ENCODE assay signal across 1 cellular context in the genomic region with DNA sequence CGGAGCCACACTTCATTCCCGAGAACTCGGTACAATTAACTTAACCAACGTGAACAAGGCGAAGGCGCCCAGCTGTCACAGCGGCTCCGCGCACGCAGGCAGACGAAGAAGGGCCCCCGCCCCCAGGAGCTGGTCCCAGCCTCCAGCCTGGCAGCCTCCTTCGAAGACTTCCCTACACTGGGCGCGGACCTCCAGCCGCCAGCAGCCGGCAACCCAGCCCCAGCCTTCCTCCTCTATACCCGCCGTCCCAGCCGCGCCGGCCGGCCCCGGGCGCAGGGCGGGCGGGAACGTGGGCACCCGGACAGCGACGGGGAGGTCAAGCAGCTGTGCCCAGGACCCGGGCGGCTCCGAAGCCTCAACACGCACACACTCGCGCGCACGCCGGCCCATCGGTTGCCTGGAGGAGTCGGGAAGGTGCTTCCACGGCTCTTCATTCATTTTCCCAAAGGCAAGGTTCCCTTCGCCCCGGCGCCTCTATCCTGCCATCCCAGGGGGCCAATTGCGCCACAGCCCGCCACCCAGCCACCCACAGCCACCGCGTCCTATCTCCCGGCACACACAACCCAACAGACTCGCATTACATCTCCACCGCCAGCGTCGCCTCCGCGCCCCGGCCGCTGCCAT.
TF ChIP-seq lines count a peak whose summit lies in the region.

No MANE protein-coding gene starts in this region.

TF ChIP-seq in H1, 55 proteins besides CTCF, POLR2A, EP300 and RAD21:
- TF ChIP-seq, protein P1, sequence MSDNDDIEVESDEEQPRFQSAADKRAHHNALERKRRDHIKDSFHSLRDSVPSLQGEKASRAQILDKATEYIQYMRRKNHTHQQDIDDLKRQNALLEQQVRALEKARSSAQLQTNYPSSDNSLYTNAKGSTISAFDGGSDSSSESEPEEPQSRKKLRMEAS (IDR thresholded peaks at IDR 0.05): peak; percentile 45
- TF ChIP-seq CEBPB (IDR thresholded peaks at IDR 0.05; ENCODE audit: low read depth, low read length): peak; percentile 44
- no peak for TF ChIP-seq HDAC6 (IDR thresholded peaks at IDR 0.05; ENCODE audit: low read depth, low read length)
- TF ChIP-seq CBX8 (IDR thresholded peaks at IDR 0.05; ENCODE audit: borderline replicate concordance, low read depth, low read length): no peak
- TF ChIP-seq, protein P2, sequence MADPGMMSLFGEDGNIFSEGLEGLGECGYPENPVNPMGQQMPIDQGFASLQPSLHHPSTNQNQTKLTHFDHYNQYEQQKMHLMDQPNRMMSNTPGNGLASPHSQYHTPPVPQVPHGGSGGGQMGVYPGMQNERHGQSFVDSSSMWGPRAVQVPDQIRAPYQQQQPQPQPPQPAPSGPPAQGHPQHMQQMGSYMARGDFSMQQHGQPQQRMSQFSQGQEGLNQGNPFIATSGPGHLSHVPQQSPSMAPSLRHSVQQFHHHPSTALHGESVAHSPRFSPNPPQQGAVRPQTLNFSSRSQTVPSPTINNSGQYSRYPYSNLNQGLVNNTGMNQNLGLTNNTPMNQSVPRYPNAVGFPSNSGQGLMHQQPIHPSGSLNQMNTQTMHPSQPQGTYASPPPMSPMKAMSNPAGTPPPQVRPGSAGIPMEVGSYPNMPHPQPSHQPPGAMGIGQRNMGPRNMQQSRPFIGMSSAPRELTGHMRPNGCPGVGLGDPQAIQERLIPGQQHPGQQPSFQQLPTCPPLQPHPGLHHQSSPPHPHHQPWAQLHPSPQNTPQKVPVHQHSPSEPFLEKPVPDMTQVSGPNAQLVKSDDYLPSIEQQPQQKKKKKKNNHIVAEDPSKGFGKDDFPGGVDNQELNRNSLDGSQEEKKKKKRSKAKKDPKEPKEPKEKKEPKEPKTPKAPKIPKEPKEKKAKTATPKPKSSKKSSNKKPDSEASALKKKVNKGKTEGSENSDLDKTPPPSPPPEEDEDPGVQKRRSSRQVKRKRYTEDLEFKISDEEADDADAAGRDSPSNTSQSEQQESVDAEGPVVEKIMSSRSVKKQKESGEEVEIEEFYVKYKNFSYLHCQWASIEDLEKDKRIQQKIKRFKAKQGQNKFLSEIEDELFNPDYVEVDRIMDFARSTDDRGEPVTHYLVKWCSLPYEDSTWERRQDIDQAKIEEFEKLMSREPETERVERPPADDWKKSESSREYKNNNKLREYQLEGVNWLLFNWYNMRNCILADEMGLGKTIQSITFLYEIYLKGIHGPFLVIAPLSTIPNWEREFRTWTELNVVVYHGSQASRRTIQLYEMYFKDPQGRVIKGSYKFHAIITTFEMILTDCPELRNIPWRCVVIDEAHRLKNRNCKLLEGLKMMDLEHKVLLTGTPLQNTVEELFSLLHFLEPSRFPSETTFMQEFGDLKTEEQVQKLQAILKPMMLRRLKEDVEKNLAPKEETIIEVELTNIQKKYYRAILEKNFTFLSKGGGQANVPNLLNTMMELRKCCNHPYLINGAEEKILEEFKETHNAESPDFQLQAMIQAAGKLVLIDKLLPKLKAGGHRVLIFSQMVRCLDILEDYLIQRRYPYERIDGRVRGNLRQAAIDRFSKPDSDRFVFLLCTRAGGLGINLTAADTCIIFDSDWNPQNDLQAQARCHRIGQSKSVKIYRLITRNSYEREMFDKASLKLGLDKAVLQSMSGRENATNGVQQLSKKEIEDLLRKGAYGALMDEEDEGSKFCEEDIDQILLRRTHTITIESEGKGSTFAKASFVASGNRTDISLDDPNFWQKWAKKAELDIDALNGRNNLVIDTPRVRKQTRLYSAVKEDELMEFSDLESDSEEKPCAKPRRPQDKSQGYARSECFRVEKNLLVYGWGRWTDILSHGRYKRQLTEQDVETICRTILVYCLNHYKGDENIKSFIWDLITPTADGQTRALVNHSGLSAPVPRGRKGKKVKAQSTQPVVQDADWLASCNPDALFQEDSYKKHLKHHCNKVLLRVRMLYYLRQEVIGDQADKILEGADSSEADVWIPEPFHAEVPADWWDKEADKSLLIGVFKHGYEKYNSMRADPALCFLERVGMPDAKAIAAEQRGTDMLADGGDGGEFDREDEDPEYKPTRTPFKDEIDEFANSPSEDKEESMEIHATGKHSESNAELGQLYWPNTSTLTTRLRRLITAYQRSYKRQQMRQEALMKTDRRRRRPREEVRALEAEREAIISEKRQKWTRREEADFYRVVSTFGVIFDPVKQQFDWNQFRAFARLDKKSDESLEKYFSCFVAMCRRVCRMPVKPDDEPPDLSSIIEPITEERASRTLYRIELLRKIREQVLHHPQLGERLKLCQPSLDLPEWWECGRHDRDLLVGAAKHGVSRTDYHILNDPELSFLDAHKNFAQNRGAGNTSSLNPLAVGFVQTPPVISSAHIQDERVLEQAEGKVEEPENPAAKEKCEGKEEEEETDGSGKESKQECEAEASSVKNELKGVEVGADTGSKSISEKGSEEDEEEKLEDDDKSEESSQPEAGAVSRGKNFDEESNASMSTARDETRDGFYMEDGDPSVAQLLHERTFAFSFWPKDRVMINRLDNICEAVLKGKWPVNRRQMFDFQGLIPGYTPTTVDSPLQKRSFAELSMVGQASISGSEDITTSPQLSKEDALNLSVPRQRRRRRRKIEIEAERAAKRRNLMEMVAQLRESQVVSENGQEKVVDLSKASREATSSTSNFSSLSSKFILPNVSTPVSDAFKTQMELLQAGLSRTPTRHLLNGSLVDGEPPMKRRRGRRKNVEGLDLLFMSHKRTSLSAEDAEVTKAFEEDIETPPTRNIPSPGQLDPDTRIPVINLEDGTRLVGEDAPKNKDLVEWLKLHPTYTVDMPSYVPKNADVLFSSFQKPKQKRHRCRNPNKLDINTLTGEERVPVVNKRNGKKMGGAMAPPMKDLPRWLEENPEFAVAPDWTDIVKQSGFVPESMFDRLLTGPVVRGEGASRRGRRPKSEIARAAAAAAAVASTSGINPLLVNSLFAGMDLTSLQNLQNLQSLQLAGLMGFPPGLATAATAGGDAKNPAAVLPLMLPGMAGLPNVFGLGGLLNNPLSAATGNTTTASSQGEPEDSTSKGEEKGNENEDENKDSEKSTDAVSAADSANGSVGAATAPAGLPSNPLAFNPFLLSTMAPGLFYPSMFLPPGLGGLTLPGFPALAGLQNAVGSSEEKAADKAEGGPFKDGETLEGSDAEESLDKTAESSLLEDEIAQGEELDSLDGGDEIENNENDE (IDR thresholded peaks at IDR 0.05; ENCODE audit: insufficient replicate concordance, low read length): no peak
- 0 out of 2 replicates have a peak, but pooled peaks have one; percentile 19 for TF ChIP-seq GABPA (IDR thresholded peaks at IDR 0.05; ENCODE audit: borderline replicate concordance, insufficient read depth, low read length)
- TF ChIP-seq BRCA1 (IDR thresholded peaks at IDR 0.05; ENCODE audit: low read depth, low read length): no peak
- TF ChIP-seq, protein P3, sequence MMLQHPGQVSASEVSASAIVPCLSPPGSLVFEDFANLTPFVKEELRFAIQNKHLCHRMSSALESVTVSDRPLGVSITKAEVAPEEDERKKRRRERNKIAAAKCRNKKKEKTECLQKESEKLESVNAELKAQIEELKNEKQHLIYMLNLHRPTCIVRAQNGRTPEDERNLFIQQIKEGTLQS (IDR thresholded peaks at IDR 0.05; ENCODE audit: insufficient read depth, low read depth, low read length): no peak
- TF ChIP-seq, protein P4, sequence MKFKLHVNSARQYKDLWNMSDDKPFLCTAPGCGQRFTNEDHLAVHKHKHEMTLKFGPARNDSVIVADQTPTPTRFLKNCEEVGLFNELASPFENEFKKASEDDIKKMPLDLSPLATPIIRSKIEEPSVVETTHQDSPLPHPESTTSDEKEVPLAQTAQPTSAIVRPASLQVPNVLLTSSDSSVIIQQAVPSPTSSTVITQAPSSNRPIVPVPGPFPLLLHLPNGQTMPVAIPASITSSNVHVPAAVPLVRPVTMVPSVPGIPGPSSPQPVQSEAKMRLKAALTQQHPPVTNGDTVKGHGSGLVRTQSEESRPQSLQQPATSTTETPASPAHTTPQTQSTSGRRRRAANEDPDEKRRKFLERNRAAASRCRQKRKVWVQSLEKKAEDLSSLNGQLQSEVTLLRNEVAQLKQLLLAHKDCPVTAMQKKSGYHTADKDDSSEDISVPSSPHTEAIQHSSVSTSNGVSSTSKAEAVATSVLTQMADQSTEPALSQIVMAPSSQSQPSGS (IDR thresholded peaks at IDR 0.05; ENCODE audit: low read length): no peak
- no peak for TF ChIP-seq TAF1 (IDR thresholded peaks at IDR 0.05; ENCODE audit: low read depth, low read length)
- no peak for TF ChIP-seq SIX5 (IDR thresholded peaks at IDR 0.05; ENCODE audit: low read depth, low read length)
- peak; percentile 49; the same call in 1 of the 2 replicates for TF ChIP-seq SUZ12 (IDR thresholded peaks at IDR 0.05; ENCODE audit: low read length)
- TF ChIP-seq TBP (IDR thresholded peaks at IDR 0.05; ENCODE audit: low read depth, low read length): no peak
- TF ChIP-seq FOSL1 (IDR thresholded peaks at IDR 0.05; ENCODE audit: insufficient read depth, low read depth, low read length): no peak
- TF ChIP-seq KDM5A (IDR thresholded peaks at IDR 0.05; ENCODE audit: low read length): no peak
- TF ChIP-seq KDM1A (IDR thresholded peaks at IDR 0.05; ENCODE audit: borderline replicate concordance, low read length): no peak
- no peak for TF ChIP-seq SP1 (IDR thresholded peaks at IDR 0.05; ENCODE audit: low read depth, low read length)
- no peak for TF ChIP-seq BCL11A (IDR thresholded peaks at IDR 0.05; ENCODE audit: low read depth in 2 of 2, low read length in 2 of 2)
- TF ChIP-seq KDM4A (IDR thresholded peaks at IDR 0.05; ENCODE audit: low read depth, low read length, severe bottlenecking): peak; percentile 1
- TF ChIP-seq POLR2AphosphoS5 (IDR thresholded peaks at IDR 0.05; ENCODE audit: low read depth, low read length): no peak
- TF ChIP-seq TAF7 (optimal IDR thresholded peaks at IDR 0.05; ENCODE audit: borderline replicate concordance, low read depth, low read length): no peak
- no peak for TF ChIP-seq CHD1 (IDR thresholded peaks at IDR 0.05; ENCODE audit: low read depth, low read length)
- no peak for TF ChIP-seq SAP30 (IDR thresholded peaks at IDR 0.05; ENCODE audit: insufficient read depth, insufficient replicate concordance, low read length)
- no peak for TF ChIP-seq BACH1 (IDR thresholded peaks at IDR 0.05; ENCODE audit: low read length)
- no peak for TF ChIP-seq HDAC2 (IDR thresholded peaks at IDR 0.05; ENCODE audit: borderline replicate concordance in 1 of 2, low read depth in 2 of 2, low read length in 2 of 2)
- no peak for TF ChIP-seq TCF12 (IDR thresholded peaks at IDR 0.05; ENCODE audit: low read depth, low read length)
- no peak for TF ChIP-seq CHD2 (IDR thresholded peaks at IDR 0.05; ENCODE audit: low read length)
- TF ChIP-seq ZNF274 (IDR thresholded peaks at IDR 0.05; ENCODE audit: borderline replicate concordance, extremely low read depth, low read length): no peak
- TF ChIP-seq TEAD4 (IDR thresholded peaks at IDR 0.05; ENCODE audit: low read depth, low read length): no peak
- TF ChIP-seq, protein P5, sequence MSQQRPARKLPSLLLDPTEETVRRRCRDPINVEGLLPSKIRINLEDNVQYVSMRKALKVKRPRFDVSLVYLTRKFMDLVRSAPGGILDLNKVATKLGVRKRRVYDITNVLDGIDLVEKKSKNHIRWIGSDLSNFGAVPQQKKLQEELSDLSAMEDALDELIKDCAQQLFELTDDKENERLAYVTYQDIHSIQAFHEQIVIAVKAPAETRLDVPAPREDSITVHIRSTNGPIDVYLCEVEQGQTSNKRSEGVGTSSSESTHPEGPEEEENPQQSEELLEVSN (IDR thresholded peaks at IDR 0.05): no peak
- TF ChIP-seq RFX5 (IDR thresholded peaks at IDR 0.05; ENCODE audit: borderline replicate concordance, low read depth, low read length): no peak
- no peak for TF ChIP-seq GTF2F1 (IDR thresholded peaks at IDR 0.05; ENCODE audit: borderline replicate concordance, low read depth, low read length)
- TF ChIP-seq PHF8 (conservative IDR thresholded peaks at IDR 0.05; ENCODE audit: low read depth, low read length): 0 out of 2 replicates have a peak, but pooled peaks have one; percentile 14
- no peak for TF ChIP-seq CBX5 (IDR thresholded peaks at IDR 0.05; ENCODE audit: low read depth, low read length)
- TF ChIP-seq, protein P6, sequence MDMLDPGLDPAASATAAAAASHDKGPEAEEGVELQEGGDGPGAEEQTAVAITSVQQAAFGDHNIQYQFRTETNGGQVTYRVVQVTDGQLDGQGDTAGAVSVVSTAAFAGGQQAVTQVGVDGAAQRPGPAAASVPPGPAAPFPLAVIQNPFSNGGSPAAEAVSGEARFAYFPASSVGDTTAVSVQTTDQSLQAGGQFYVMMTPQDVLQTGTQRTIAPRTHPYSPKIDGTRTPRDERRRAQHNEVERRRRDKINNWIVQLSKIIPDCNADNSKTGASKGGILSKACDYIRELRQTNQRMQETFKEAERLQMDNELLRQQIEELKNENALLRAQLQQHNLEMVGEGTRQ (IDR thresholded peaks at IDR 0.05; ENCODE audit: low read length): no peak
- no peak for TF ChIP-seq RXRA (IDR thresholded peaks at IDR 0.05; ENCODE audit: insufficient read depth, low read depth, low read length)
- TF ChIP-seq NRF1 (IDR thresholded peaks at IDR 0.05; ENCODE audit: low read depth, low read length): no peak
- TF ChIP-seq RNF2 (IDR thresholded peaks at IDR 0.05; ENCODE audit: borderline replicate concordance, low read depth, low read length, missing control alignments, poor library complexity, severe bottlenecking): peak; percentile 15
- no peak for TF ChIP-seq YY1 (IDR thresholded peaks at IDR 0.05; ENCODE audit: low read depth, low read length)
- TF ChIP-seq JUN (IDR thresholded peaks at IDR 0.05; ENCODE audit: low read depth, low read length): no peak
- no peak for TF ChIP-seq SIRT6 (IDR thresholded peaks at IDR 0.05; ENCODE audit: low read length)
- TF ChIP-seq RBBP5 (IDR thresholded peaks at IDR 0.05; ENCODE audit: borderline replicate concordance, low read depth, low read length): no peak
- TF ChIP-seq EGR1 (IDR thresholded peaks at IDR 0.05; ENCODE audit: borderline replicate concordance, low read depth, low read length): no peak
- no peak for TF ChIP-seq POU5F1 (IDR thresholded peaks at IDR 0.05; ENCODE audit: low read depth, low read length)
- no peak for TF ChIP-seq CREB1 (IDR thresholded peaks at IDR 0.05)
- TF ChIP-seq EZH2 (IDR thresholded peaks at IDR 0.05; ENCODE audit: low read depth, low read length, severe bottlenecking): peak; percentile 69
- TF ChIP-seq JUND (IDR thresholded peaks at IDR 0.05; ENCODE audit: low read length): no peak
- TF ChIP-seq SP4 (IDR thresholded peaks at IDR 0.05; ENCODE audit: low read length): no peak
- no peak for TF ChIP-seq SIN3A (conservative IDR thresholded peaks at IDR 0.05 in 1 of 2, IDR thresholded peaks at IDR 0.05 in 1 of 2; ENCODE audit: low read depth in 1 of 2, low read length in 2 of 2)
- TF ChIP-seq SRF (IDR thresholded peaks at IDR 0.05; ENCODE audit: low read depth, low read length): no peak
- no peak for TF ChIP-seq SP2 (IDR thresholded peaks at IDR 0.05; ENCODE audit: low read length)
- TF ChIP-seq NANOG (IDR thresholded peaks at IDR 0.05; ENCODE audit: insufficient read depth, low read depth, low read length, poor library complexity, severe bottlenecking): no peak
- no peak for TF ChIP-seq CTBP2 (IDR thresholded peaks at IDR 0.05; ENCODE audit: borderline replicate concordance, insufficient read depth, insufficient read length, low read length)
- TF ChIP-seq MAFK (IDR thresholded peaks at IDR 0.05; ENCODE audit: low read depth, low read length): no peak
- peak; percentile 9 for TF ChIP-seq ASH2L (IDR thresholded peaks at IDR 0.05; ENCODE audit: low read length)
